8 cellular contexts compared by ENCODE assay signal in genomic region chr3:141370065-141370533, GRCh38. TPM values are rescaled to one million over a fixed set of nuclear protein-coding genes. Genes with fewer than 3 reads are reported as not detected.
A peak's percentile ranks its signal among the peaks of the same experiment; 100 is the strongest.
DNase-seq lines count a peak whose midpoint lies in the region; ATAC-seq, FAIRE-seq and TF ChIP-seq lines count a peak whose summit lies in the region.

No MANE protein-coding gene starts in this region.

- FAIRE-seq in urothelium cell line (lab: Jason Lieb, UNC) = no peak

- H3K27ac ChIP-seq in PC-9 (no peak overlapping the region), ovary (peak overlapping the region in 1 of 2 donors; percentile 87)

- H3K4me1 ChIP-seq in PC-9 (replicated peaks; ENCODE audit: insufficient read depth) (peaks cover 38% of the 10 kb centered on the region), ovary (ENCODE audit: insufficient read depth) (peaks cover 19% of the 10 kb centered on the region)

- peak; percentile 82 for ATAC-seq in GM21360 (IDR thresholded peaks at IDR 0.05; ENCODE audit: unreplicated experiment)

- no peak overlapping the region for H3K4me3 ChIP-seq in PC-9
- H3K4me3 ChIP-seq in ovary = no peak overlapping the region

- POLR2A ChIA-PET in PC-9 (lab: Charles Lee; ENCODE audit: unreplicated experiment) = no interaction called here

- H3K9me3 ChIP-seq in PC-9 (ENCODE audit: insufficient read depth, low read depth) (no peaks in the 10 kb centered on the region), ovary (no peaks in the 10 kb centered on the region)

- no peaks in the 10 kb centered on the region for H3K36me3 ChIP-seq in PC-9 (ENCODE audit: low read depth)
- no peaks in the 10 kb centered on the region for H3K36me3 ChIP-seq in ovary

- TF ChIP-seq EP300 in ovary (IDR thresholded peaks at IDR 0.05) = no peak

- CTCF ChIA-PET in PC-9 (lab: Charles Lee) = interaction anchor here (1.3 kb wide), 1 partner anchor 63 kb away, joined by 3 read pairs; no protein-coding TSS in a partner anchor

- no peaks in the 10 kb centered on the region for H4K20me1 ChIP-seq in PC-9 (ENCODE audit: insufficient read depth)

- DNase-seq in DMS53 treated with DMSO at 0.1 percent for 48 hours (lab: John Stamatoyannopoulos, UW; ENCODE audit: unreplicated experiment) (peak; percentile 13), HPDE6-E6E7 (ENCODE audit: extremely low spot score) (peak; percentile 74), PC-9 (peak; percentile 21 to 62), foreskin melanocyte (peak; percentile 70), ovary (peak; percentile 51 to 78 (median 59)), urothelium cell line (ENCODE audit: low spot score) (peak; percentile 72)
- DNase-seq in activated T-helper 9 cell treated with anti-CD3 and anti-CD28 coated beads, Interleukin-2, amount 50 U/mL, for 16 hours (ENCODE audit: low read depth) = peak; percentile 25

- TF ChIP-seq POLR2A in ovary (IDR thresholded peaks at IDR 0.05) = no peak

- H3K27me3 ChIP-seq in PC-9 (ENCODE audit: insufficient read depth, low read depth) (no peaks in the 10 kb centered on the region), ovary (no peaks in the 10 kb centered on the region)

- no peaks in the 10 kb centered on the region for H3K79me2 ChIP-seq in PC-9 (ENCODE audit: low read depth)

- 0 out of 2 replicates have a peak overlapping the region, but pooled peaks have one; percentile 0 for H3K4me2 ChIP-seq in PC-9

- H2AFZ ChIP-seq in PC-9 = no peak overlapping the region

- intact Hi-C loops in PC-9 (cut with micrococcal nuclease; ENCODE audit: unreplicated experiment) = no loop called here
- intact Hi-C loops in ovary (cut with DNase I) = loop anchor here in 1 of 4 donors (5.0 kb wide), 1 partner anchor 42 kb away; no protein-coding TSS in a partner anchor

- WGBS in ovary, 3 donors = 3 to 10% (median 9%) methylated on average over 2 of the region's 2 CpGs

- BruUV-seq in PC-9 (replicated peaks; lab: Mats Ljungman, UMichigan) = no TSS peak

- H3K9me2 ChIP-seq in PC-9 (ENCODE audit: insufficient read depth) = no peaks in the 10 kb centered on the region

- H3F3A ChIP-seq in PC-9 (ENCODE audit: insufficient read depth, low read depth) = peaks cover 35% of the 10 kb centered on the region

- TF ChIP-seq CTCF in PC-9 (conservative IDR thresholded peaks at IDR 0.05) (no peak), ovary (IDR thresholded peaks at IDR 0.05) (peak; percentile 20 to 66 (median 60))

RNA-seq across cellular contexts. Expression of gene ZBTB38, which starts 1.8 kb away (rescaled TPM):
- total RNA-seq in PC-9 (2021) = 18.5 and 21.8 TPM in 2 replicates
- total RNA-seq in ovary = 100 to 1,000 TPM in 2 of 7 donors, 10 to 100 TPM in 5; 77.5 to 125 (median 84.4) TPM
- 10 to 100 TPM; 23.2 to 43.0 TPM for polyA plus RNA-seq in ovary

Comparison
In these comparisons a context has a peak if more than half of its experiments do, and no peak if none do; other contexts are left out.
1. DNase-seq: peak in every context shown above with its lines; median percentile 74 in HPDE6-E6E7; 72 in urothelium cell line; 70 in foreskin melanocyte; 59 in ovary; 42 in PC-9; 25 in activated T-helper 9 cell treated with anti-CD3 and anti-CD28 coated beads, Interleukin-2, amount 50 U/mL, for 16 hours; 13 in DMS53 treated with DMSO at 0.1 percent for 48 hours.